19 cellular contexts compared by ENCODE assay signal in genomic region chr1:69827732-69828131, GRCh38.
A peak's percentile ranks its signal among the peaks of the same experiment; 100 is the strongest.
DNase-seq lines count a peak whose midpoint lies in the region; ATAC-seq, FAIRE-seq and TF ChIP-seq lines count a peak whose summit lies in the region.
"Had no signal": no experiment of that assay in that cellular context is flagged by ENCODE, and none has a peak within 500 bp of the region (broad histone marks: within the 10 kb centered on the region; RNA-seq: fewer than 3 reads in every experiment).

No MANE protein-coding gene starts in this region.

- 97% methylated on average over 2 of the region's 2 CpGs; no CpG with 5 or more reads in 1 of the 2 experiments for WGBS in H1 (ENCODE audit: extremely low coverage in 1 of 2, insufficient coverage in 1 of 2, insufficient read length in 1 of 2, insufficient replicate concordance in 2 of 2, low coverage in 1 of 2, low lambda C conversion rate in 2 of 2, missing lambda C conversion rate in 1 of 2), 2 experiments

- no peak overlapping the region for H4K91ac ChIP-seq in H1 (replicated peaks; ENCODE audit: insufficient read length, low read length)

- no peak overlapping the region for H2BK15ac ChIP-seq in H1 (ENCODE audit: low read length)

- TF ChIP-seq POLR2A in H1 (IDR thresholded peaks at IDR 0.05; ENCODE audit: control extremely low read depth in 1 of 2, low read depth in 2 of 2, low read length in 2 of 2) (no peak), vagina (IDR thresholded peaks at IDR 0.05) (no peak)

- no peaks in the 10 kb centered on the region for H3K4me1 ChIP-seq in PC-9 (replicated peaks; ENCODE audit: insufficient read depth)
- H3K4me1 ChIP-seq in H1 (replicated peaks in 1 of 4; ENCODE audit: control insufficient read depth in 3 of 4, insufficient read depth in 4 of 4, low read length in 3 of 4), result no peaks in the 10 kb centered on the region
- H3K4me1 ChIP-seq in vagina, result no peaks in the 10 kb centered on the region
- H3K4me1 ChIP-seq: HAP-1 had no signal

- intact Hi-C loops in PC-9 (cut with micrococcal nuclease; ENCODE audit: unreplicated experiment) (no loop called here), vagina (cut with DNase I) (no loop called here)

- no peak for FAIRE-seq in H1 (lab: Jason Lieb, UNC)
- FAIRE-seq: GM12891, GM18507, H54 had no signal

- H3K4me3 ChIP-seq in PC-9 (no peak overlapping the region), H1 (ENCODE audit: extremely low read depth in 1 of 4, insufficient read depth in 2 of 4, low read depth in 3 of 4, low read length in 4 of 4) (no peak overlapping the region), vagina (no peak overlapping the region)
- H3K4me3 ChIP-seq: GM23338, HAP-1 had no signal

- H3F3A ChIP-seq in PC-9 (ENCODE audit: insufficient read depth, low read depth), result no peaks in the 10 kb centered on the region

- H2BK12ac ChIP-seq in H1 (ENCODE audit: low read depth, low read length), result no peak overlapping the region

- H3K23ac ChIP-seq in H1 (ENCODE audit: insufficient read length), result no peak overlapping the region

- no peak for ATAC-seq in activated CD4-positive, CD25-positive, alpha-beta regulatory T cell treated with anti-CD3 and anti-CD28 coated beads, Interleukin-2, amount 50 U/mL, for 24 hours
- ATAC-seq: GM23338 had no signal

- H3K27ac ChIP-seq in PC-9 (no peak overlapping the region), H1 (ENCODE audit: low read depth, low read length) (no peak overlapping the region), vagina (no peak overlapping the region)

- no peak overlapping the region for H3K56ac ChIP-seq in H1 (replicated peaks; ENCODE audit: insufficient read length, low read depth, low read length)

- TF ChIP-seq EP300 in Ishikawa (IDR thresholded peaks at IDR 0.05; ENCODE audit: borderline replicate concordance) (no peak), H1 (IDR thresholded peaks at IDR 0.05; ENCODE audit: borderline replicate concordance in 1 of 2, low read depth in 2 of 2, low read length in 2 of 2) (no peak)

- no peak for DNase-seq in PC-9
- no peak for DNase-seq in H1 (ENCODE audit: low read depth in 1 of 2, low spot score in 2 of 2)
- no peak for DNase-seq in vagina (ENCODE audit: extremely low spot score in 2 of 2)
- no peak for DNase-seq in NCI-H82 treated with DMSO at 0.1 percent for 48 hours (lab: John Stamatoyannopoulos, UW; ENCODE audit: unreplicated experiment)
- DNase-seq: C1 segment of cervical spinal cord; Calu3; CD4-positive, alpha-beta memory T cell; COR-L47; DMS53; DMS79 treated with DMSO at 0.1 percent for 48 hours; GF-D8; HFFc6 had no signal

- no peak overlapping the region for H2BK5ac ChIP-seq in H1 (ENCODE audit: low read depth, low read length)

- POLR2A ChIA-PET in PC-9 (lab: Charles Lee; ENCODE audit: unreplicated experiment), result interaction anchor here (0.7 kb wide), 1 partner anchor 14 kb away, joined by 6 read pairs; no protein-coding TSS in a partner anchor
- POLR2A ChIA-PET in H1 (lab: Charles Lee; ENCODE audit: partially characterized antibody), result no interaction called here

- H2AK5ac ChIP-seq in H1 (ENCODE audit: low read depth, low read length), result no peak overlapping the region

- H4K20me1 ChIP-seq in PC-9 (ENCODE audit: insufficient read depth) (no peaks in the 10 kb centered on the region), H1 (replicated peaks in 1 of 2; ENCODE audit: control insufficient read depth in 1 of 2, insufficient read depth in 2 of 2, low read length in 2 of 2) (no peaks in the 10 kb centered on the region)

- H2AFZ ChIP-seq in PC-9 (peak overlapping the region; percentile 1; the same call in 1 of the 2 replicates), H1 (ENCODE audit: low read length) (no peak overlapping the region)
- H2AFZ ChIP-seq: GM23338 had no signal

- CTCF ChIA-PET in PC-9 (lab: Charles Lee), result no interaction called here
- CTCF ChIA-PET in H1 (lab: Charles Lee; ENCODE audit: partially characterized antibody), result no interaction called here

- no peak overlapping the region for H2BK120ac ChIP-seq in H1 (replicated peaks; ENCODE audit: low read depth, low read length)

- H3K14ac ChIP-seq in H1 (ENCODE audit: insufficient read length), result no peak overlapping the region

- H3K79me2 ChIP-seq in PC-9 (ENCODE audit: low read depth) (no peaks in the 10 kb centered on the region), H1 (ENCODE audit: control insufficient read depth in 1 of 2, insufficient read depth in 2 of 2, low read length in 2 of 2) (no peaks in the 10 kb centered on the region)

- H3K4me2 ChIP-seq in PC-9, result no peak overlapping the region
- no peak overlapping the region for H3K4me2 ChIP-seq in H1 (ENCODE audit: insufficient read depth in 1 of 2, low read depth in 2 of 2, low read length in 2 of 2)
- H3K4me2 ChIP-seq: GM23338 had no signal

- no peak for TF ChIP-seq CTCF in PC-9 (conservative IDR thresholded peaks at IDR 0.05)
- no peak for TF ChIP-seq CTCF in H1 (IDR thresholded peaks at IDR 0.05; ENCODE audit: control extremely low read depth in 1 of 3, insufficient read depth in 1 of 3, low read depth in 1 of 3, low read length in 3 of 3)
- TF ChIP-seq CTCF in vagina (IDR thresholded peaks at IDR 0.05), result no peak

- TF ChIP-seq RAD21 in Ishikawa (IDR thresholded peaks at IDR 0.05; ENCODE audit: low read depth) (no peak), H1 (IDR thresholded peaks at IDR 0.05 in 1 of 2, conservative IDR thresholded peaks at IDR 0.05 in 1 of 2; ENCODE audit: low read depth in 2 of 2, low read length in 2 of 2) (no peak)

- H3K79me1 ChIP-seq in H1 (ENCODE audit: low read depth, low read length), result no peaks in the 10 kb centered on the region

- no peak overlapping the region for H4K5ac ChIP-seq in H1 (ENCODE audit: insufficient read length, low read depth, low read length)

- no peak overlapping the region for H3K4ac ChIP-seq in H1 (replicated peaks; ENCODE audit: insufficient read length, low read depth, low read length)

- no TSS peak for BruUV-seq in PC-9 (replicated peaks; lab: Mats Ljungman, UMichigan)

- no peaks in the 10 kb centered on the region for H3K9me3 ChIP-seq in PC-9 (ENCODE audit: insufficient read depth, low read depth)
- no peaks in the 10 kb centered on the region for H3K9me3 ChIP-seq in H1 (ENCODE audit: insufficient read depth in 2 of 2, low read depth in 1 of 2, low read length in 1 of 2)
- H3K9me3 ChIP-seq in vagina, result no peaks in the 10 kb centered on the region
- H3K9me3 ChIP-seq: HAP-1 had no signal

- H3K36me3 ChIP-seq in PC-9 (ENCODE audit: low read depth) (no peaks in the 10 kb centered on the region), H1 (ENCODE audit: control insufficient read depth in 2 of 4, insufficient read depth in 4 of 4, low read length in 3 of 4) (no peaks in the 10 kb centered on the region), vagina (no peaks in the 10 kb centered on the region)
- H3K36me3 ChIP-seq: HAP-1 had no signal

- no peak overlapping the region for H4K8ac ChIP-seq in H1 (ENCODE audit: extremely low read depth, insufficient read depth, low read length)

- no peak overlapping the region for H3K18ac ChIP-seq in H1 (ENCODE audit: extremely low read depth, low read length)

- H2BK20ac ChIP-seq in H1 (ENCODE audit: low read length), result no peak overlapping the region

- no peaks in the 10 kb centered on the region; the same call in 1 of the 2 replicates for H3K9me2 ChIP-seq in PC-9 (ENCODE audit: insufficient read depth)

- no peak overlapping the region for H3K9ac ChIP-seq in H1 (replicated peaks in 1 of 4; ENCODE audit: extremely low read depth in 1 of 4, low read depth in 3 of 4, low read length in 3 of 4)

- no peaks in the 10 kb centered on the region for H3K23me2 ChIP-seq in H1 (ENCODE audit: low read depth, low read length)

- H3K27me3 ChIP-seq in PC-9 (ENCODE audit: insufficient read depth, low read depth) (no peaks in the 10 kb centered on the region), H1 (replicated peaks in 1 of 4; ENCODE audit: control insufficient read depth in 3 of 4, extremely low read depth in 1 of 4, insufficient read depth in 3 of 4, low read length in 3 of 4) (no peaks in the 10 kb centered on the region), vagina (no peaks in the 10 kb centered on the region)

TF ChIP-seq in Ishikawa, 13 proteins besides CTCF, POLR2A, EP300 and RAD21:
- TF ChIP-seq USF1 (IDR thresholded peaks at IDR 0.05) (no peak), CEBPB (IDR thresholded peaks at IDR 0.05) (0 out of 2 replicates have a peak, but pooled peaks have one; percentile 20), MAX (IDR thresholded peaks at IDR 0.05) (no peak), YY1 (IDR thresholded peaks at IDR 0.05; ENCODE audit: low read depth) (no peak), FOXM1 (IDR thresholded peaks at IDR 0.05; ENCODE audit: borderline replicate concordance, low read depth) (no peak), NFIC (IDR thresholded peaks at IDR 0.05) (no peak)

TF ChIP-seq in H1, 55 proteins besides CTCF, POLR2A, EP300 and RAD21:
- TF ChIP-seq CEBPB (IDR thresholded peaks at IDR 0.05; ENCODE audit: low read depth, low read length) (0 out of 2 replicates have a peak, but pooled peaks have one; percentile 26), TEAD4 (IDR thresholded peaks at IDR 0.05; ENCODE audit: low read depth, low read length) (no peak)
